ENCODE assay signal across 8 cellular contexts in the genomic region with DNA sequence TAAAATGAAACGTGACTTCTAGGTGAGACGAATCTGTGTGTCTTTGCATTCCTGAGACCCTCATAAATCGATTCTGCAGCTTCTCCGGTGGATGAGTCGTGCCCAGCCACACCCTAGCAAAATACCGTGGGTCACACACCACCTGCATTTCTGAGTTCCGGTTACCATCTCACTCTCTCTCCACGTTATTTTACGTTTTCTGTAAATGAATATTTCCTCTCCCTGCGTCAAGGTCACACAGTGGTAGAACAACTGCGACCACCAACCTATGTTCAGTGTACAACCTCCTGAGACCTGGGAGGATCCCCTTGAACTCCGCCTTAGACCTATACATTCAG. TPM values are rescaled to one million over a fixed set of nuclear protein-coding genes. Genes with fewer than 3 reads are reported as not detected.
DNase-seq lines count a peak whose midpoint lies in the region; TF ChIP-seq lines count a peak whose summit lies in the region.

No MANE protein-coding gene starts in this region.

- H3K27ac ChIP-seq in mucosa of rectum (ENCODE audit: low read depth in 2 of 2, low read length in 2 of 2) = peak overlapping the region; percentile 96 to 97

- DNase-seq in AG10803 (ENCODE audit: low read depth) (no peak), HT-29 (ENCODE audit: low spot score) (peak; percentile 7), cardiac fibroblast (ENCODE audit: low read depth in 2 of 2) (no peak), dedifferentiated amniotic fluid mesenchymal stem cell (ENCODE audit: extremely low spot score) (no peak), DMS 273 (lab: John Stamatoyannopoulos, UW; ENCODE audit: unreplicated experiment) (no peak), NOMO-1 (lab: John Stamatoyannopoulos, UW; ENCODE audit: unreplicated experiment in 2 of 2) (no peak), GM03348 (ENCODE audit: low spot score) (no peak)

- H3K9me3 ChIP-seq in mucosa of rectum (ENCODE audit: control insufficient read depth in 2 of 2, low read length in 2 of 2) = no peaks in the 10 kb centered on the region

- TF ChIP-seq CTCF in AG10803 (conservative IDR thresholded peaks at IDR 0.05; ENCODE audit: low read length) (no peak), cardiac fibroblast (IDR thresholded peaks at IDR 0.05; ENCODE audit: low read depth, low read length) (no peak)

- H3K9ac ChIP-seq in mucosa of rectum (ENCODE audit: low read depth in 1 of 2, low read length in 2 of 2) = peak overlapping the region; percentile 90 to 93

- no peaks in the 10 kb centered on the region for H3K27me3 ChIP-seq in mucosa of rectum (ENCODE audit: control insufficient read depth in 2 of 2, insufficient read depth in 2 of 2, low read length in 2 of 2)

- peak overlapping the region; percentile 86 for H3K4me3 ChIP-seq in AG10803 (ENCODE audit: low read length)
- peak overlapping the region; percentile 63 to 84 for H3K4me3 ChIP-seq in cardiac fibroblast (replicated peaks in 1 of 2; ENCODE audit: low read depth in 2 of 2, low read length in 2 of 2)
- H3K4me3 ChIP-seq in mucosa of rectum (ENCODE audit: low read length in 2 of 2) = peak overlapping the region; percentile 73 to 83

- peaks cover 6 to 13% of the 10 kb centered on the region in 2 donors for H3K36me3 ChIP-seq in mucosa of rectum (ENCODE audit: control insufficient read depth in 2 of 2, insufficient read depth in 2 of 2, low read length in 2 of 2)

- H3K4me1 ChIP-seq in mucosa of rectum (ENCODE audit: control insufficient read depth in 2 of 2, insufficient read depth in 2 of 2, low read length in 2 of 2) = peaks cover 21 to 27% of the 10 kb centered on the region in 2 donors

RNA-seq across cellular contexts. Expression of gene YWHAH, which starts 1.1 kb away (rescaled TPM):
- total RNA-seq in HT-29 (2014; rRNA removed; shearing (Covaris generic)) = 110 and 111 TPM in 2 replicates
